ENCODE assay signal across 10 cellular contexts in the genomic region with DNA sequence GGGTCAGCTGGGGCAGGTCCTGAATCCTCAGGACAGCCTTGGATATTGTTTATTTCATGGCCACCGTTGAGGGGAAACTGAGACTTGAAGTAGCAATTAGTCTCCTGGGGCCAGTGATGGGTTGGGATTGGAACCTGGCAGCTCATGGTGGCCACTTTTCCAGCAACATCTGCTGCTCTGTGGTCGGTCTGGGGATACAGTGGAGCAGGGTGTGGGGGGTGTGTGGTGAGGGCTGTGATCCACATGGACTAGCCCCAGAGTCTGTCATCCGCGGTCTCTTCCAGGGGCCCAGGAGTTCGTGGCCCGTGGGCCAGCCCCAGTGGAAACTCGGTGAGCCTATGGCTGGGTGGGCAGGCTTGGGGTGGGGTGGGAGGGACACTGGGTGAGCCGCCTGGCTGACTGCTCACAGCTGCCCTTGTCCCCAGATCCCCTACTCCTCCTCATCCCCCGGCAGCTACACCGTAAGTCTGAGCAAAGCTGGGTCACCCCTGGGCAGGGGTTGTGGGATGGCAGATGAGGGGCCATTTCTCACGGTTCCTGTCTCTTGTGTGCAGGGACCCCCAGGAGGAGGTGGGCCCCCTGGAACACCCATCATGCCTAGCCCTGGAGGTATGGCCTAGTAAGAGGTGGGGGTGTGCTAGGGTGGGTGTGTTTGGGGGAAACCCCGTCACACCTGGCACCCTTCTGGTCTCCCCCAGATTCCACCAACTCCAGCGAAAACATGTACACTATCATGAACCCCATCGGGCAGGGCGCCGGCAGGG. TPM values are rescaled to one million over a fixed set of nuclear protein-coding genes. Genes with fewer than 3 reads are reported as not detected.
DNase-seq lines count a peak whose midpoint lies in the region; ATAC-seq and TF ChIP-seq lines count a peak whose summit lies in the region.
"Had no signal": no experiment of that assay in that cellular context is flagged by ENCODE, and none has a peak within 500 bp of the region (broad histone marks: within the 10 kb centered on the region; RNA-seq: fewer than 3 reads in every experiment).

No MANE protein-coding gene starts in this region.

- H3K9me3 ChIP-seq in breast epithelium (no peaks in the 10 kb centered on the region), mammary epithelial cell (replicated peaks; ENCODE audit: insufficient read depth, low read length) (no peaks in the 10 kb centered on the region), lower lobe of right lung (no peaks in the 10 kb centered on the region)

- TF ChIP-seq CTCF in breast epithelium (IDR thresholded peaks at IDR 0.05) (no peak), mammary epithelial cell (conservative IDR thresholded peaks at IDR 0.05 in 1 of 2, IDR thresholded peaks at IDR 0.05 in 1 of 2; ENCODE audit: extremely low read depth in 1 of 2, insufficient read depth in 1 of 2, low read depth in 1 of 2, low read length in 2 of 2) (no peak), lower lobe of right lung (IDR thresholded peaks at IDR 0.05) (no peak)

- no peaks in the 10 kb centered on the region for H3K27me3 Mint-ChIP-seq in activated naive CD8-positive, alpha-beta T cell treated with anti-CD3 and anti-CD28 coated beads, Interleukin-2, amount 50 U/mL, for 24 hours

- no TSS peak for BruUV-seq in mammary epithelial cell (replicated peaks; lab: Mats Ljungman, UMichigan)

- no peak overlapping the region for H3K4me2 ChIP-seq in mammary epithelial cell (ENCODE audit: insufficient read depth, low read depth, low read length)

- H3K9ac ChIP-seq in mammary epithelial cell (ENCODE audit: insufficient read depth, low read length), result no peak overlapping the region

- intact Hi-C loops in breast epithelium (cut with DNase I; ENCODE audit: low total_unique reads), result no loop called here
- intact Hi-C loops in mammary epithelial cell (cut with micrococcal nuclease), result no loop called here
- intact Hi-C loops in lower lobe of right lung (cut with DNase I), result no loop called here

- H3K27me3 ChIP-seq in breast epithelium, result no peaks in the 10 kb centered on the region
- no peaks in the 10 kb centered on the region for H3K27me3 ChIP-seq in mammary epithelial cell (ENCODE audit: insufficient read depth, low read length)
- no peaks in the 10 kb centered on the region for H3K27me3 ChIP-seq in lower lobe of right lung (ENCODE audit: low read depth)

- H2AFZ ChIP-seq in mammary epithelial cell (ENCODE audit: low read depth, low read length), result no peak overlapping the region

- no peaks in the 10 kb centered on the region for H3K9me3 Mint-ChIP-seq in activated naive CD8-positive, alpha-beta T cell treated with anti-CD3 and anti-CD28 coated beads, Interleukin-2, amount 50 U/mL, for 24 hours

- 96% methylated on average over 8 of the region's 16 CpGs for WGBS in mammary epithelial cell (ENCODE audit: low coverage, missing lambda C conversion rate)
- WGBS in urinary bladder, result 60% methylated on average over 16 of the region's 16 CpGs

- peak overlapping the region; percentile 52 for H3K27ac Mint-ChIP-seq in activated naive CD8-positive, alpha-beta T cell treated with anti-CD3 and anti-CD28 coated beads, Interleukin-2, amount 50 U/mL, for 24 hours

- no peaks in the 10 kb centered on the region for H4K20me1 ChIP-seq in mammary epithelial cell (ENCODE audit: insufficient read depth, low read length)

- no peak for TF ChIP-seq POLR2A in breast epithelium (IDR thresholded peaks at IDR 0.05)

- peaks cover 3% of the 10 kb centered on the region for H3K36me3 Mint-ChIP-seq in activated naive CD8-positive, alpha-beta T cell treated with anti-CD3 and anti-CD28 coated beads, Interleukin-2, amount 50 U/mL, for 24 hours (ENCODE audit: low read depth)

- H3K4me1 Mint-ChIP-seq in activated naive CD8-positive, alpha-beta T cell treated with anti-CD3 and anti-CD28 coated beads, Interleukin-2, amount 50 U/mL, for 24 hours, result peaks cover 29% of the 10 kb centered on the region

- H3K36me3 ChIP-seq in breast epithelium (no peaks in the 10 kb centered on the region), mammary epithelial cell (ENCODE audit: insufficient read depth, low read length) (peaks cover 1% of the 10 kb centered on the region), lower lobe of right lung (peaks cover 19% of the 10 kb centered on the region), urinary bladder (ENCODE audit: insufficient read depth) (no peaks in the 10 kb centered on the region)

- H3K27ac ChIP-seq in breast epithelium, result peak overlapping the region; percentile 72 to 86
- H3K27ac ChIP-seq in mammary epithelial cell (ENCODE audit: insufficient read depth, low read depth, low read length), result no peak overlapping the region
- no peak overlapping the region for H3K27ac ChIP-seq in lower lobe of right lung
- H3K27ac ChIP-seq in urinary bladder (ENCODE audit: low read depth), result no peak overlapping the region

- peak overlapping the region; percentile 49 for H3K4me3 Mint-ChIP-seq in activated naive CD8-positive, alpha-beta T cell treated with anti-CD3 and anti-CD28 coated beads, Interleukin-2, amount 50 U/mL, for 24 hours

- H3K79me2 ChIP-seq in mammary epithelial cell (ENCODE audit: insufficient read depth, low read length), result no peaks in the 10 kb centered on the region

- CTCF ChIA-PET in mammary epithelial cell (lab: Charles Lee; ENCODE audit: low non-redundant PET), result no interaction called here

- dilution Hi-C loops in mammary epithelial cell (cut with HindIII; ENCODE audit: low sequenced_read_pairs), result no loop called here

- DNase-seq in breast epithelium (ENCODE audit: low spot score in 2 of 2), result no peak
- no peak for DNase-seq in mammary epithelial cell
- no peak for DNase-seq in activated naive CD8-positive, alpha-beta T cell treated with anti-CD3 and anti-CD28 coated beads, Interleukin-2, amount 50 U/mL, for 24 hours
- DNase-seq in lower lobe of right lung, result no peak
- DNase-seq in SIG-M5 (lab: John Stamatoyannopoulos, UW), result no peak
- no peak for DNase-seq in GOT3 (lab: John Stamatoyannopoulos, UW)
- DNase-seq in NCI-H187 (lab: John Stamatoyannopoulos, UW), result no peak
- DNase-seq: SHP77 had no signal

- H3K4me1 ChIP-seq in breast epithelium, result peaks cover 0 to 20% of the 10 kb centered on the region in 2 donors
- peaks cover 18% of the 10 kb centered on the region for H3K4me1 ChIP-seq in mammary epithelial cell (ENCODE audit: insufficient read depth, low read length)
- H3K4me1 ChIP-seq in lower lobe of right lung, result peaks cover 47% of the 10 kb centered on the region
- H3K4me1 ChIP-seq in urinary bladder (ENCODE audit: insufficient read depth), result peaks cover 1% of the 10 kb centered on the region

- in situ Hi-C loops in mammary epithelial cell (cut with MboI; ENCODE audit: low sequenced_read_pairs in 2 of 2), result no loop called here

- ATAC-seq in activated naive CD8-positive, alpha-beta T cell treated with anti-CD3 and anti-CD28 coated beads, Interleukin-2, amount 50 U/mL, for 24 hours, result no peak
- no peak for ATAC-seq in lower lobe of right lung

- peak overlapping the region in 2 of 3 donors; percentile 58 to 72 for H3K4me3 ChIP-seq in breast epithelium
- H3K4me3 ChIP-seq in mammary epithelial cell (replicated peaks in 1 of 3; ENCODE audit: insufficient read depth in 1 of 3, low read depth in 2 of 3, low read length in 3 of 3), result no peak overlapping the region
- H3K4me3 ChIP-seq in lower lobe of right lung, result peak overlapping the region; percentile 50
- H3K4me3 ChIP-seq in urinary bladder (ENCODE audit: low read depth, low read length), result peak overlapping the region; percentile 63

RNA-seq across cellular contexts. Expression of gene ISYNA1, which starts 5.5 kb away (rescaled TPM):
- total RNA-seq in breast epithelium (10 to 100 TPM in 2 of 3 donors, 1 to 10 TPM in 1; 7.4 to 42.9 (median 40.2) TPM), mammary epithelial cell (10 to 100 TPM; 13.0 to 26.3 TPM), lower lobe of right lung (30.6 TPM), urinary bladder (26.0 TPM)
- polyA plus RNA-seq in mammary epithelial cell (14.9 TPM), urinary bladder (35.6 TPM)
- polyA minus RNA-seq in mammary epithelial cell, result 10.4 TPM

RNA-seq across cellular contexts. Expression of gene SSBP4, which starts 13.3 kb away (rescaled TPM):
- 10 to 100 TPM; 29.4 to 71.8 (median 46.7) TPM for total RNA-seq in breast epithelium
- 10 to 100 TPM; 34.0 to 41.0 TPM for total RNA-seq in mammary epithelial cell
- 14.3 TPM for polyA plus RNA-seq in mammary epithelial cell
- 1.7 TPM for polyA minus RNA-seq in mammary epithelial cell
- total RNA-seq in lower lobe of right lung, result 65.6 TPM
- 28.8 TPM for total RNA-seq in urinary bladder
- polyA plus RNA-seq in urinary bladder, result 81.3 TPM

RNA-seq across cellular contexts. Expression of gene LRRC25, which starts 35.0 kb away (rescaled TPM):
- 10 to 100 TPM in 1 of 3 donors, 1 to 10 TPM in 2; 3.9 to 27.2 (median 7.2) TPM for total RNA-seq in breast epithelium
- not detected for total RNA-seq in mammary epithelial cell
- not detected for polyA plus RNA-seq in mammary epithelial cell
- not detected for polyA minus RNA-seq in mammary epithelial cell
- total RNA-seq in lower lobe of right lung, result 35.4 TPM
- 2.9 TPM for total RNA-seq in urinary bladder
- polyA plus RNA-seq in urinary bladder, result 7.0 TPM
- total RNA-seq: MCF 10A had no signal

RNA-seq across cellular contexts. Expression of gene GDF15, which starts 46.5 kb away (rescaled TPM):
- total RNA-seq in breast epithelium (10 to 100 TPM in 1 of 3 donors, 1 to 10 TPM in 2; 2.7 to 60.3 (median 9.2) TPM), mammary epithelial cell (10 to 100 TPM; 78.7 to 93.2 TPM), lower lobe of right lung (21.2 TPM), urinary bladder (12.5 TPM)
- polyA plus RNA-seq in mammary epithelial cell (21.2 TPM), urinary bladder (58.2 TPM)
- polyA minus RNA-seq in mammary epithelial cell, result 1.8 TPM

Comparison
In these comparisons a context has a peak if more than half of its experiments do, and no peak if none do; other contexts are left out.
1. H3K27ac ChIP-seq: peak in breast epithelium (2 of 2); none in mammary epithelial cell (single experiment), lower lobe of right lung (single experiment) and urinary bladder (single experiment).
2. H3K4me3 ChIP-seq: peak in breast epithelium (2 of 3), lower lobe of right lung (single experiment) and urinary bladder (single experiment); none in mammary epithelial cell (0 of 3).